Comparison of ENCODE assay signal across 34 cellular contexts in the genomic region with DNA sequence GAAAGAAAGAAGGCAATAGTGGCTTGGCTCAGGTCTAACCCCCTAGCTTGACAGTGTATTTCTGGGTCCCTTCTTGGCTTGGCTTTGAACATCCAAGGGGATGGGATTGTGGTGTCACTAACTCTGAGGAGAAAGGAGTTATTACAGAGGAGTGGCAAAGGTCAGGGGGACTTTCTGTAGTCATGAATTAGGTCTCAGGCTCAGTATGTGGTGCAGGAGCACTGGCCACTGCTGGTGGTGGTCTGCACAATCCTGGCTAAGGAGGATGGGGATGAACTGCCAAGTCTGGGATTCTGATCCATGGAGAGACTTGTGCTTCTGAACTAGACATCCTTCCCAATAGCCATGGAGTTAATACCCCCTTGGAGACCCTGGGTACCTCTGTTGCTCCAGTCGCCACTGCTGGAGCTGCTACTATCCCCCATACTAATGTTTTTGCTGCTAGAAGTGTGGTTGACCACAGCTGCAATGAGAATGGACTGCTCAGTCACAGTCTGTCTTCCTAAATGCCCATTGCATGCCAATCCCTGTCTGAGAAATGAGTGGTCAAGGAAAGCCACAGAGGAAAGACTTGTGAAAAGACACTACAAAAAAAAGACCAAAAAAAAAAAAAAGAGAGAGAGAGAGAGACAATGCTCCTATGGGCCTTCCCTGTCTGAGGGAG. TPM values are rescaled to one million over a fixed set of nuclear protein-coding genes. Genes with fewer than 3 reads are reported as not detected.
"Had no signal": no experiment of that assay in that cellular context is flagged by ENCODE, and none has a peak within 500 bp of the region (broad histone marks: within the 10 kb centered on the region; RNA-seq: fewer than 3 reads in every experiment).

No MANE protein-coding gene starts in this region.

- H3K79me2 ChIP-seq: parathyroid adenoma had no signal

- H3K27me3 ChIP-seq: ovary, right lobe of liver, testis, uterus had no signal

- ATAC-seq: natural killer cell; psoas muscle; right cardiac atrium; right lobe of liver; stimulated activated memory B cell treated with anti-CD40 and anti-IgM and Interleukin-4, amounts not matched to agents 10 μg/mL and 1 μg/mL and 100 μg/mL, for 72 hours; stimulated activated naive CD8-positive, alpha-beta T cell treated with anti-CD3 and anti-CD28 coated beads, Interleukin-15, amount 100 ng/mL, for 72 hours; stimulated activated naive CD8-positive, alpha-beta T cell treated with anti-CD3 and anti-CD28 coated beads, Interleukin-15, Interleukin-2, amounts not matched to agents 100 U/mL and 50 U/mL, for 24 hours; upper lobe of right lung had no signal

- H3K9ac ChIP-seq: neural progenitor cell, parathyroid adenoma had no signal

- H2AFZ ChIP-seq: neural progenitor cell, parathyroid adenoma had no signal

- H3K4me2 ChIP-seq: neural progenitor cell, smooth muscle cell had no signal

- DNase-seq: natural killer cell; occipital lobe; ovary; posterior cingulate gyrus; psoas muscle; right cardiac atrium; right lobe of liver; sigmoid colon; spleen; stimulated activated CD4-positive, alpha-beta T cell treated with anti-CD3 and anti-CD28 coated beads, Interleukin-12 subunit alpha, Interleukin-12 subunit beta, amount 100 ng/mL, for 4 hours; stimulated activated CD4-positive, alpha-beta T cell treated with anti-CD3 and anti-CD28 coated beads, Interleukin-1b, Interleukin-23, amount 100 ng/mL, for 48 hours; stimulated activated CD4-positive, alpha-beta T cell treated with anti-CD3 and anti-CD28 coated beads, Interleukin-4, amount 100 ng/mL, for 1 hour; stimulated activated CD4-positive, alpha-beta T cell treated with anti-CD3 and anti-CD28 coated beads, Interleukin-4, amount 100 ng/mL, for 4 hours; stimulated activated CD8-positive, alpha-beta memory T cell treated with anti-CD3 and anti-CD28 coated beads, Interleukin-4, amount 100 ng/mL, for 48 hours; stimulated activated naive CD4-positive, alpha-beta T cell; stimulated activated naive CD8-positive, alpha-beta T cell treated with anti-CD3 and anti-CD28 coated beads, Interleukin-15, amount 100 ng/mL, for 72 hours; stimulated activated naive CD8-positive, alpha-beta T cell treated with anti-CD3 and anti-CD28 coated beads, Interleukin-15, Interleukin-2, amounts not matched to agents 100 U/mL and 50 U/mL, for 24 hours; substantia nigra; testis; tibial artery; transverse colon; upper lobe of right lung; uterus had no signal

- H3K9me3 ChIP-seq: ovary, psoas muscle, right lobe of liver, sigmoid colon, spleen, suprapubic skin, testis, tibial artery, transverse colon, upper lobe of right lung, uterus had no signal

- H3K27ac ChIP-seq: neural progenitor cell, ovary, parathyroid adenoma, psoas muscle, right lobe of liver, sigmoid colon, skin epidermis, spleen, suprapubic skin, testis, tibial artery, transverse colon, upper lobe of right lung, uterus had no signal

- H3K36me3 ChIP-seq: neural progenitor cell, ovary, right lobe of liver, sigmoid colon, spleen, suprapubic skin, tibial artery, transverse colon, upper lobe of right lung, uterus had no signal

- H3K4me1 ChIP-seq: neural progenitor cell, psoas muscle, right lobe of liver, sigmoid colon, spleen, suprapubic skin, testis, tibial artery, transverse colon, upper lobe of right lung, uterus had no signal

- H3K4me3 ChIP-seq: neural progenitor cell, ovary, psoas muscle, right lobe of liver, sigmoid colon, skin epidermis, smooth muscle cell, spleen, suprapubic skin, testis, tibial artery, transverse colon, upper lobe of right lung, uterus had no signal

RNA-seq across cellular contexts. Expression of a gene that starts 32.5 kb away (rescaled TPM):
- total RNA-seq: natural killer cell, occipital lobe, osteoblast, ovary, progenitor cell of endocrine pancreas, psoas muscle, renal cortical epithelial cell, right cardiac atrium, right lobe of liver, sigmoid colon, smooth muscle cell, spleen, suprapubic skin, testis, transverse colon, upper lobe of right lung, urinary bladder, uterus had no signal
- polyA plus RNA-seq: neural cell, ovary, psoas muscle, right cardiac atrium, sigmoid colon, smooth muscle cell, spleen, urinary bladder had no signal

RNA-seq across cellular contexts. Expression of a gene that starts 41.3 kb away (rescaled TPM):
- total RNA-seq: natural killer cell, occipital lobe, osteoblast, ovary, progenitor cell of endocrine pancreas, psoas muscle, renal cortical epithelial cell, right cardiac atrium, right lobe of liver, sigmoid colon, spleen, transverse colon, upper lobe of right lung, urinary bladder, uterus had no signal
- polyA plus RNA-seq: neural cell, ovary, right cardiac atrium, smooth muscle cell, urinary bladder had no signal

RNA-seq across cellular contexts. Expression of a gene that starts 51.3 kb away (rescaled TPM):
- total RNA-seq: natural killer cell, occipital lobe, osteoblast, ovary, progenitor cell of endocrine pancreas, psoas muscle, renal cortical epithelial cell, right cardiac atrium, right lobe of liver, sigmoid colon, smooth muscle cell, spleen, suprapubic skin, testis, transverse colon, upper lobe of right lung, urinary bladder, uterus had no signal
- polyA plus RNA-seq: neural cell, ovary, psoas muscle, right cardiac atrium, sigmoid colon, smooth muscle cell, spleen, urinary bladder had no signal
